Comparison of ENCODE assay signal across 27 cellular contexts in genomic region chr1:74392186-74392585, GRCh38.
"Had no signal": no experiment of that assay in that cellular context is flagged by ENCODE, and none has a peak within 500 bp of the region (broad histone marks: within the 10 kb centered on the region; RNA-seq: fewer than 3 reads in every experiment).

No MANE protein-coding gene starts in this region.

- H3K4me1 Mint-ChIP-seq: activated CD4-positive, alpha-beta T cell treated with anti-CD3 and anti-CD28 coated beads, Interleukin-2, amount 10 ng/mL, durations not matched to agents 7 days and 5 days had no signal

- H3K9me3 Mint-ChIP-seq: activated CD4-positive, alpha-beta T cell treated with anti-CD3 and anti-CD28 coated beads, Interleukin-2, amount 10 ng/mL, durations not matched to agents 7 days and 5 days; activated naive CD4-positive, alpha-beta T cell treated with anti-CD3 and anti-CD28 coated beads for 36 hours; activated T-cell treated with anti-CD3 and anti-CD28 coated beads, Interleukin-2, amount 50 U/mL, for 4 hours; activated T-helper 1 cell treated with anti-CD3 and anti-CD28 coated beads, Interleukin-12 subunit alpha, Interleukin-12 subunit beta, Interleukin-2, Interleukin-4 antibody, amounts not matched to agents 30 ng/mL and 10 ng/mL and 1 ng/mL, durations not matched to agents 14 hours and 24 hours and 36 hours; brain had no signal

- DNase-seq: activated CD4-positive, alpha-beta T cell treated with anti-CD3 and anti-CD28 coated beads, Interleukin-2, amount 10 ng/mL, durations not matched to agents 7 days and 5 days; activated CD4-positive, alpha-beta T cell treated with anti-CD3 and anti-CD28 coated beads, Interleukin-2, amount 50 U/mL, for 48 hours; activated CD8-positive, alpha-beta memory T cell treated with anti-CD3 and anti-CD28 coated beads, Interleukin-2, amount 50 U/mL, for 4 hours; activated gamma-delta T cell treated with Interleukin-2 at 50 U/mL for 16 hours; activated naive CD4-positive, alpha-beta T cell treated with anti-CD3 and anti-CD28 coated beads for 36 hours; activated T-cell treated with anti-CD3 and anti-CD28 coated beads for 4 hours; activated T-cell treated with anti-CD3 and anti-CD28 coated beads, Interleukin-2, amount 50 U/mL, for 4 hours; anterior cingulate cortex; MM.1S; MV-4-11; NCI-H1092; NCI-H1436 treated with DMSO at 0.1 percent for 48 hours; NCI-H1694 treated with DMSO at 0.1 percent for 48 hours; NCI-H2029; NCI-H345; NCI-H524 treated with DMSO at 0.1 percent for 48 hours; NCI-H748 treated with DMSO at 0.1 percent for 48 hours; NK-92 treated with Interleukin-12 subunit alpha and Interleukin-12 subunit beta, amount 100 ng/mL, for 24 hours; PC-3; Peyer's patch; RPMI8226; T1000; WERI-Rb-1 had no signal

- H3K4me2 ChIP-seq: KMS-11 had no signal

- H3K4me3 Mint-ChIP-seq: activated CD4-positive, alpha-beta T cell treated with anti-CD3 and anti-CD28 coated beads, Interleukin-2, amount 10 ng/mL, durations not matched to agents 7 days and 5 days; activated naive CD4-positive, alpha-beta T cell treated with anti-CD3 and anti-CD28 coated beads for 36 hours; activated T-cell treated with anti-CD3 and anti-CD28 coated beads, Interleukin-2, amount 50 U/mL, for 4 hours; activated T-helper 1 cell treated with anti-CD3 and anti-CD28 coated beads, Interleukin-12 subunit alpha, Interleukin-12 subunit beta, Interleukin-2, Interleukin-4 antibody, amounts not matched to agents 30 ng/mL and 10 ng/mL and 1 ng/mL, durations not matched to agents 14 hours and 24 hours and 36 hours; brain had no signal

- H3K4me1 ChIP-seq: Peyer's patch had no signal

- H3K9me3 ChIP-seq: Peyer's patch had no signal

- H3K27me3 ChIP-seq: Peyer's patch had no signal

- H3K27ac ChIP-seq: KMS-11, Peyer's patch, WERI-Rb-1 had no signal

- H3K4me3 ChIP-seq: Peyer's patch had no signal

- H3K36me3 ChIP-seq: Peyer's patch, WERI-Rb-1 had no signal

- H3K9ac ChIP-seq: KMS-11 had no signal

- ATAC-seq: activated naive CD4-positive, alpha-beta T cell treated with anti-CD3 and anti-CD28 coated beads, Interleukin-2, amount 50 U/mL, for 72 hours; activated T-cell treated with anti-CD3 and anti-CD28 coated beads, Interleukin-2, amount 50 U/mL, for 4 hours; PC-3 had no signal

- H3K27me3 Mint-ChIP-seq: activated CD4-positive, alpha-beta T cell treated with anti-CD3 and anti-CD28 coated beads, Interleukin-2, amount 10 ng/mL, durations not matched to agents 7 days and 5 days had no signal

- H3K36me3 Mint-ChIP-seq: activated naive CD4-positive, alpha-beta T cell treated with anti-CD3 and anti-CD28 coated beads, Interleukin-2, amount 50 U/mL, for 72 hours; brain had no signal

- H3K27ac Mint-ChIP-seq: activated CD4-positive, alpha-beta T cell treated with anti-CD3 and anti-CD28 coated beads, Interleukin-2, amount 10 ng/mL, durations not matched to agents 7 days and 5 days; activated naive CD4-positive, alpha-beta T cell treated with anti-CD3 and anti-CD28 coated beads for 36 hours; activated naive CD4-positive, alpha-beta T cell treated with anti-CD3 and anti-CD28 coated beads, Interleukin-2, amount 50 U/mL, for 72 hours; activated T-helper 1 cell treated with anti-CD3 and anti-CD28 coated beads, Interleukin-12 subunit alpha, Interleukin-12 subunit beta, Interleukin-2, Interleukin-4 antibody, amounts not matched to agents 30 ng/mL and 10 ng/mL and 1 ng/mL, durations not matched to agents 14 hours and 24 hours and 36 hours had no signal
